Comparison of ENCODE assay signal across 23 cellular contexts in the genomic region with DNA sequence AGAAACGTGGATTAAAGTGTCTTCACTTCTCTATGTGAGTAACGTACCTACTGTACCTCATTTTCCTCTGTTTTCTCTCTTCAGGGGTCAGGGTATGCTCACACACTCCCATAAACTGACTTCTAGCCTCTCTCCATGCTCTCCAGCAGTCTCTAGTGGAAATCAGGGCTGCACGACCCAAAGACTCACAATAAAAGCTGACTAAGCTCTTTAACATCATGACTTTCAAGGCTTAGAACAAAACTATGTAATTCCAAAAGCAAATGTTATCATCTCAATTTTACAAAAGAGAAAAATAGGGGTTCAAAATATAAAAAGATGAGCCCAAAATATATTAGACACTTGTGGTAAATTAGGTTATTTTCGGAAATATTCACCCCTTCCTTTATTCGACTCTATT.
DNase-seq lines count a peak whose midpoint lies in the region; ATAC-seq, FAIRE-seq and TF ChIP-seq lines count a peak whose summit lies in the region.
"Had no signal": no experiment of that assay in that cellular context is flagged by ENCODE, and none has a peak within 500 bp of the region (broad histone marks: within the 10 kb centered on the region; RNA-seq: fewer than 3 reads in every experiment).

No MANE protein-coding gene starts in this region.

- TF ChIP-seq EP300 in HepG2 (IDR thresholded peaks at IDR 0.05; ENCODE audit: low read depth in 2 of 2, low read length in 2 of 2): no peak
- no peak for TF ChIP-seq EP300 in HepG2 (CRISPR knock-in tag; IDR thresholded peaks at IDR 0.05; ENCODE audit: borderline replicate concordance)
- TF ChIP-seq EP300 in K562 (IDR thresholded peaks at IDR 0.05; ENCODE audit: low read length): no peak

- TF ChIP-seq POLR2A in HepG2 (IDR thresholded peaks at IDR 0.05; ENCODE audit: insufficient read depth in 1 of 2, low read depth in 2 of 2, low read length in 2 of 2) (no peak), right lobe of liver (IDR thresholded peaks at IDR 0.05) (no peak), K562 (conservative IDR thresholded peaks at IDR 0.05) (no peak)

- TF ChIP-seq CTCF in HepG2 (CRISPR knock-in tag; IDR thresholded peaks at IDR 0.05) (no peak), right lobe of liver (IDR thresholded peaks at IDR 0.05) (no peak), K562 (IDR thresholded peaks at IDR 0.05 in 2 of 3, conservative IDR thresholded peaks at IDR 0.05 in 1 of 3; ENCODE audit: insufficient read depth in 2 of 3, low read depth in 1 of 3, low read length in 3 of 3) (no peak)

- H3K27ac ChIP-seq in HepG2 (ENCODE audit: extremely low read length, insufficient read depth, low read length) (no peak overlapping the region), right lobe of liver (no peak overlapping the region), K562 (ENCODE audit: extremely low read depth, low read depth, low read length) (no peak overlapping the region)
- H3K27ac ChIP-seq: 22Rv1, BLaER1 had no signal

- H3K27me3 ChIP-seq in HepG2 (ENCODE audit: control insufficient read depth in 1 of 2, insufficient read depth in 2 of 2, low read length in 2 of 2): no peaks in the 10 kb centered on the region
- no peaks in the 10 kb centered on the region for H3K27me3 ChIP-seq in right lobe of liver
- H3K27me3 ChIP-seq in K562 (ENCODE audit: control insufficient read depth in 2 of 2, insufficient read depth in 2 of 2, low read length in 2 of 2): no peaks in the 10 kb centered on the region
- H3K27me3 ChIP-seq: BLaER1 had no signal

- POLR2A ChIA-PET in HepG2 (lab: Yijun Ruan, JAX): no interaction called here
- POLR2A ChIA-PET in K562 (lab: Yijun Ruan, JAX): no interaction called here

- no peaks in the 10 kb centered on the region for H4K20me1 ChIP-seq in HepG2 (ENCODE audit: insufficient read depth, low read length)
- H4K20me1 ChIP-seq in K562 (replicated peaks; ENCODE audit: control insufficient read depth, insufficient read depth, low read length): no peaks in the 10 kb centered on the region
- H4K20me1 ChIP-seq: BLaER1 had no signal

- H3K4me1 ChIP-seq in HepG2 (ENCODE audit: insufficient read depth, low read length) (no peaks in the 10 kb centered on the region), right lobe of liver (no peaks in the 10 kb centered on the region), K562 (replicated peaks in 1 of 2; ENCODE audit: control insufficient read depth in 2 of 2, insufficient read depth in 2 of 2, low read length in 2 of 2) (no peaks in the 10 kb centered on the region)
- H3K4me1 ChIP-seq: BE2C, BLaER1 had no signal

- no peak overlapping the region for H3K9ac ChIP-seq in HepG2 (ENCODE audit: insufficient read depth, low read depth, low read length)
- H3K9ac ChIP-seq in K562 (ENCODE audit: insufficient read depth in 1 of 2, low read depth in 2 of 2, low read length in 2 of 2): no peak overlapping the region
- H3K9ac ChIP-seq: BLaER1 had no signal

- no peak for ATAC-seq in HepG2
- ATAC-seq in right lobe of liver: no peak
- no peak for ATAC-seq in K562
- ATAC-seq in GM18519 (IDR thresholded peaks at IDR 0.05; ENCODE audit: low FRiP score, unreplicated experiment): no peak
- ATAC-seq: GM12878 had no signal

- DNase-seq in HepG2 (ENCODE audit: low spot score) (no peak), right lobe of liver (no peak), K562 (ENCODE audit: extremely low read depth in 1 of 4, low spot score in 3 of 4) (no peak)
- no peak for DNase-seq in activated CD4-positive, alpha-beta T cell treated with anti-CD3 and anti-CD28 coated beads, Interleukin-2, amount 50 U/mL, for 1 hour
- DNase-seq: ACHN; BE2C; C1 segment of cervical spinal cord; CD4-positive, alpha-beta memory T cell; CD4-positive, CD25-positive, alpha-beta regulatory T cell; CD8-positive, alpha-beta memory T cell; COR-L47; DMS 273 treated with DMSO at 0.1 percent for 48 hours; DMS153; DMS53; DMS79; DND-41; EL; GDM1 had no signal

- H3K4me3 ChIP-seq in HepG2 (replicated peaks in 1 of 3; ENCODE audit: insufficient read depth in 1 of 3, low read depth in 2 of 3, low read length in 3 of 3) (no peak overlapping the region), right lobe of liver (no peak overlapping the region), K562 (no peak overlapping the region)
- H3K4me3 ChIP-seq: BLaER1, GM12878 had no signal

- H3K4me2 ChIP-seq in HepG2 (ENCODE audit: low read depth, low read length) (no peak overlapping the region), K562 (ENCODE audit: insufficient read depth, low read length) (no peak overlapping the region)
- H3K4me2 ChIP-seq: BLaER1 had no signal

- no peaks in the 10 kb centered on the region for H3K79me2 ChIP-seq in HepG2 (ENCODE audit: insufficient read depth, low read length)
- H3K79me2 ChIP-seq in K562 (ENCODE audit: control insufficient read depth, insufficient read depth, low read length): no peaks in the 10 kb centered on the region

- CTCF ChIA-PET in HepG2 (lab: Yijun Ruan, JAX; ENCODE audit: low intra/inter-chr PET ratio, low total read pairs) (no interaction called here), K562 (lab: Yijun Ruan, JAX; ENCODE audit: low intra/inter-chr PET ratio) (no interaction called here)

- WGBS in HepG2 (ENCODE audit: low lambda C conversion rate): 2% methylated on average over 5 of the region's 5 CpGs
- WGBS in right lobe of liver (ENCODE audit: insufficient coverage, low coverage, low lambda C conversion rate, missing lambda C conversion rate): 34% methylated on average over 5 of the region's 5 CpGs
- under 1% methylated on average over 5 of the region's 5 CpGs for WGBS in K562 (ENCODE audit: insufficient coverage, low coverage, missing lambda C conversion rate)

- H3K36me3 ChIP-seq in HepG2 (replicated peaks in 1 of 2; ENCODE audit: control insufficient read depth in 1 of 2, insufficient read depth in 2 of 2, low read length in 2 of 2): no peaks in the 10 kb centered on the region
- H3K36me3 ChIP-seq in right lobe of liver: no peaks in the 10 kb centered on the region
- no peaks in the 10 kb centered on the region for H3K36me3 ChIP-seq in K562 (ENCODE audit: control insufficient read depth, insufficient read depth, low read length)
- H3K36me3 ChIP-seq: BE2C, BLaER1 had no signal

- H3K9me3 ChIP-seq in HepG2 (ENCODE audit: low read length): peaks cover 90% of the 10 kb centered on the region
- no peaks in the 10 kb centered on the region for H3K9me3 ChIP-seq in right lobe of liver
- no peaks in the 10 kb centered on the region; the same call in 1 of the 2 replicates for H3K9me3 ChIP-seq in K562 (replicated peaks; ENCODE audit: control insufficient read depth, insufficient read depth, low read depth, low read length)
- H3K9me3 ChIP-seq: BE2C, BLaER1 had no signal

- intact Hi-C loops in HepG2 (cut with micrococcal nuclease; ENCODE audit: unreplicated experiment) (no loop called here), right lobe of liver (cut with DNase I) (no loop called here), K562 (cut with micrococcal nuclease) (no loop called here)

- H3K9me1 ChIP-seq in K562 (ENCODE audit: control insufficient read depth, insufficient read depth, low read length): no peaks in the 10 kb centered on the region

- in situ Hi-C loops in HepG2 (cut with HindIII; ENCODE audit: extremely low pct_ligation_motif_present, low pct_unique_long_range_greater_than_20kb) (no loop called here), K562 (cut with MboI) (no loop called here)

- no peak overlapping the region for H2AFZ ChIP-seq in HepG2 (ENCODE audit: low read length)
- no peak overlapping the region for H2AFZ ChIP-seq in K562 (ENCODE audit: low read depth, low read length)

- TF ChIP-seq RAD21 in HepG2 (CRISPR knock-in tag; IDR thresholded peaks at IDR 0.05): no peak
- TF ChIP-seq RAD21 in K562 (CRISPR knock-in tag; conservative IDR thresholded peaks at IDR 0.05 in 1 of 2, IDR thresholded peaks at IDR 0.05 in 1 of 2): no peak

- no TSS peak for BruUV-seq in HepG2 (replicated peaks; lab: Mats Ljungman, UMichigan)
- BruUV-seq in K562 (replicated peaks; lab: Mats Ljungman, UMichigan): no TSS peak

- FAIRE-seq in HepG2 (lab: Jason Lieb, UNC): no peak
- no peak for FAIRE-seq in K562 (lab: Jason Lieb, UNC)
- FAIRE-seq: GM12878, GM12892 had no signal

TF ChIP-seq in HepG2, 621 proteins besides CTCF, POLR2A, EP300 and RAD21:
- peak; percentile 89 for TF ChIP-seq MAFF (IDR thresholded peaks at IDR 0.05; ENCODE audit: low read depth, low read length)
- peak; percentile 87 to 93 for TF ChIP-seq MAFK (conservative IDR thresholded peaks at IDR 0.05 in 1 of 2, IDR thresholded peaks at IDR 0.05 in 1 of 2; ENCODE audit: low read length in 2 of 2)
- TF ChIP-seq ZEB1 (IDR thresholded peaks at IDR 0.05; ENCODE audit: insufficient replicate concordance, low read depth): no peak

TF ChIP-seq in K562, 482 proteins besides CTCF, POLR2A, EP300 and RAD21:
- TF ChIP-seq ZNF316 (IDR thresholded peaks at IDR 0.05) (peak; percentile 43; the same call in 1 of the 2 replicates), MAZ (CRISPR knock-in tag; conservative IDR thresholded peaks at IDR 0.05 in 1 of 2, IDR thresholded peaks at IDR 0.05 in 1 of 2) (no peak), LEF1 (IDR thresholded peaks at IDR 0.05) (no peak), C11orf30 (IDR thresholded peaks at IDR 0.05; ENCODE audit: low read depth) (peak; percentile 17; the same call in 1 of the 2 replicates), MAFK (IDR thresholded peaks at IDR 0.05; ENCODE audit: low read length) (peak; percentile 68; the same call in 1 of the 2 replicates), MNT (conservative IDR thresholded peaks at IDR 0.05) (no peak), MAFF (IDR thresholded peaks at IDR 0.05; ENCODE audit: low read length) (peak; percentile 65), EZH2 (IDR thresholded peaks at IDR 0.05; ENCODE audit: borderline replicate concordance, low read depth, low read length) (no peak), JUN (IDR thresholded peaks at IDR 0.05; ENCODE audit: borderline replicate concordance, low read depth, low read length) (no peak), JUN (CRISPR knock-in tag; IDR thresholded peaks at IDR 0.05; ENCODE audit: borderline replicate concordance) (no peak), XRCC4 (IDR thresholded peaks at IDR 0.05; ENCODE audit: extremely low read depth, insufficient read depth, insufficient read length) (no peak), MAFG (tag; conservative IDR thresholded peaks at IDR 0.05) (peak; percentile 49)

Comparison
In these comparisons a context has a peak if more than half of its experiments do, and no peak if none do; other contexts are left out.
1. Of the 241 proteins assayed by ChIP-seq in both HepG2 and K562: peak only in HepG2: none; only in K562: MAFG; in both: MAFF and MAFK; in neither: 238.